8 cellular contexts compared by ENCODE assay signal in the genomic region with DNA sequence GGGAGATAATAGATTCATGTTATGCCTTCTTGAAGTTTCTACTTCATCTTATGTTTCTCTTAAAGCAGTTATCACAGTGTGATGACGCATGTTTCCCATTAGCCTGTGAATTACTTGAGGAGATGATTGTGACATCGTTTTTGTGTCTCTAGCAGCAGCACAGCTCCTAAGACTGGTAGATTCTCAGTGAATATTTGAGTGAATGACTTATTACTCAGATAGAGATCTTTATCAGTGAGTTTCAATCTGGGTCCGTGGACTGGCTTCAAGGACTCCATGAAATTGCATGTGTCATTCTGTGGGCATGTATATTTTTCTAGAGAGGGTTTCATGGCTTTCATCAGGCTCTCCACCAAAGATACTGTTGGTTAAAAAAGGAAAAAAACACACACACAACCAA.
DNase-seq lines count a peak whose midpoint lies in the region; ATAC-seq and TF ChIP-seq lines count a peak whose summit lies in the region.

No MANE protein-coding gene starts in this region.

- H3K9me3 Mint-ChIP-seq in activated naive CD8-positive, alpha-beta T cell (ENCODE audit: low read depth), result no peaks in the 10 kb centered on the region
- no peaks in the 10 kb centered on the region for H3K9me3 Mint-ChIP-seq in memory B cell

- peak overlapping the region; percentile 98 for H3K27ac Mint-ChIP-seq in activated naive CD8-positive, alpha-beta T cell
- peak overlapping the region; percentile 89 for H3K27ac Mint-ChIP-seq in memory B cell

- H3K36me3 Mint-ChIP-seq in activated naive CD8-positive, alpha-beta T cell, result peaks cover 16% of the 10 kb centered on the region
- peaks cover 18% of the 10 kb centered on the region for H3K36me3 Mint-ChIP-seq in memory B cell

- DNase-seq in stimulated activated CD4-positive, alpha-beta T cell treated with anti-CD3 and anti-CD28 coated beads, Interleukin-1b, Interleukin-23, amount 100 ng/mL, for 48 hours, result peak; percentile 27
- DNase-seq in stimulated activated CD4-positive, alpha-beta T cell treated with anti-CD3 and anti-CD28 coated beads, Interleukin-12 subunit alpha, Interleukin-12 subunit beta, amount 100 ng/mL, for 4 hours, result no peak
- DNase-seq in memory B cell (ENCODE audit: low spot score in 2 of 2) (no peak), KBM-7 (no peak), midbrain (lab: John Stamatoyannopoulos, UW) (no peak), GM13977 (ENCODE audit: low spot score) (no peak)

- H3K4me1 Mint-ChIP-seq in activated naive CD8-positive, alpha-beta T cell (ENCODE audit: low read depth), result peaks cover 88% of the 10 kb centered on the region
- peaks cover 55% of the 10 kb centered on the region for H3K4me1 Mint-ChIP-seq in memory B cell

- no peak for TF ChIP-seq CTCF in GM13977 (IDR thresholded peaks at IDR 0.05; ENCODE audit: extremely low read depth, insufficient read depth, missing control alignments)

- in situ Hi-C loops in KBM-7 (cut with MboI; ENCODE audit: low pct_unique_long_range_greater_than_20kb, low sequenced_read_pairs), result no loop called here
- in situ Hi-C loops in GM13977 (cut with MboI; ENCODE audit: low pct_unique_long_range_greater_than_20kb, low sequenced_read_pairs, unreplicated experiment), result no loop called here

- H3K4me3 Mint-ChIP-seq in activated naive CD8-positive, alpha-beta T cell, result peak overlapping the region; percentile 84
- peak overlapping the region; percentile 66 for H3K4me3 Mint-ChIP-seq in memory B cell

- ATAC-seq in memory B cell (ENCODE audit: low read depth) (no peak), GM21786 (IDR thresholded peaks at IDR 0.05; ENCODE audit: unreplicated experiment) (no peak)

- no peaks in the 10 kb centered on the region for H3K27me3 Mint-ChIP-seq in activated naive CD8-positive, alpha-beta T cell
- H3K27me3 Mint-ChIP-seq in memory B cell, result no peaks in the 10 kb centered on the region
